ENCODE assay signal across 1 cellular context in the genomic region with DNA sequence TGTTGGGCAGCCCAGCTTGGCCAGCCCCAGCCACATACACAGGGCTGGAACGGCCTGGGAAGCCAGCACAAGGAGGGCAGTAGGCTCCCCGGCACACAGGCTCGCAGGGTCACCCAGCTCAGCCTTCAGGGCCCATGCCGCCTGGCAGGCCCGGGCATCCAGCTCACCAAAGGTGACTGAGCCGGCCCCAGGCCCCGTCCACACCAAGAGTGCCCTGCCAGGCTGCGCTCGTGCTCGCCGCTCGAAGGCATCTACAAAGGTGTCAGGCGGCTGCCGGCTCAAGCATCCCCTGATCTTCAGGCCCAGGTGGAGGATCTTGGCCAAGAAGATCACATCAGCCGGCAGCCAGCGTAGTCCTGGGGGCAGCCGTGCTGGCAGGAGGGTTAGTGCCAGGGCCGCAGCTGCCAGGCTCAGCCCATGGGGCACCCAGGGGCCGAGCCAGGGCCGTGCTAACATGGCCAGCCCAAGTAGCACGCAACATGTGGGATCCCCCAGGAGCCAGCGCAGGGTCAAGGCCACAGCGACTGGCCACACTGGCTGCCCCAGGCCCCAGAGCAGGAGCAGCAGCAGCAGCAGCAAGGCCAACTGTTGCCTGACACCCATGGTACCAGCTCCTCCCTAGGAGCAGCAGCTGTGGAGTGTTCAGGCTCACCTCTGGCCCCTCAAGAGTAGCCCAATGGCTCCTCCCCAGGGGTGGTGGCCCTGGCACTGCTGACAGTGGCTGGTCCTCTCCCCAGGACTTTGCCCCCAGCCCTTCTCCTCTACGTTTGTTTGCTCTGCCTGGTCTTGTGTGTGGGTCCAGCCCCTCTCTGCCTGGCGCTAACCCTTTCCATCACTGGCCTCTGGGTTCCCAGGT.
TF ChIP-seq lines count a peak whose summit lies in the region.

A gene with protein sequence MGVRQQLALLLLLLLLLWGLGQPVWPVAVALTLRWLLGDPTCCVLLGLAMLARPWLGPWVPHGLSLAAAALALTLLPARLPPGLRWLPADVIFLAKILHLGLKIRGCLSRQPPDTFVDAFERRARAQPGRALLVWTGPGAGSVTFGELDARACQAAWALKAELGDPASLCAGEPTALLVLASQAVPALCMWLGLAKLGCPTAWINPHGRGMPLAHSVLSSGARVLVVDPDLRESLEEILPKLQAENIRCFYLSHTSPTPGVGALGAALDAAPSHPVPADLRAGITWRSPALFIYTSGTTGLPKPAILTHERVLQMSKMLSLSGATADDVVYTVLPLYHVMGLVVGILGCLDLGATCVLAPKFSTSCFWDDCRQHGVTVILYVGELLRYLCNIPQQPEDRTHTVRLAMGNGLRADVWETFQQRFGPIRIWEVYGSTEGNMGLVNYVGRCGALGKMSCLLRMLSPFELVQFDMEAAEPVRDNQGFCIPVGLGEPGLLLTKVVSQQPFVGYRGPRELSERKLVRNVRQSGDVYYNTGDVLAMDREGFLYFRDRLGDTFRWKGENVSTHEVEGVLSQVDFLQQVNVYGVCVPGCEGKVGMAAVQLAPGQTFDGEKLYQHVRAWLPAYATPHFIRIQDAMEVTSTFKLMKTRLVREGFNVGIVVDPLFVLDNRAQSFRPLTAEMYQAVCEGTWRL (minus strand): TSS at position 640 of the 856 bp plus-strand sequence. CDS start 37 bp downstream, at position 603.

TF ChIP-seq in HepG2, 621 proteins besides CTCF, POLR2A, EP300 and RAD21 (continues in another document):
- TF ChIP-seq SRSF4 (IDR thresholded peaks at IDR 0.05; ENCODE audit: low read depth, low read length, poor library complexity, severe bottlenecking): no peak
- TF ChIP-seq TOE1 (CRISPR knock-in tag; IDR thresholded peaks at IDR 0.05): no peak
- peak; percentile 79; the same call in 1 of the 2 replicates for TF ChIP-seq REPIN1 (CRISPR knock-in tag; IDR thresholded peaks at IDR 0.05; ENCODE audit: borderline replicate concordance, low read depth)
- TF ChIP-seq, protein P1, sequence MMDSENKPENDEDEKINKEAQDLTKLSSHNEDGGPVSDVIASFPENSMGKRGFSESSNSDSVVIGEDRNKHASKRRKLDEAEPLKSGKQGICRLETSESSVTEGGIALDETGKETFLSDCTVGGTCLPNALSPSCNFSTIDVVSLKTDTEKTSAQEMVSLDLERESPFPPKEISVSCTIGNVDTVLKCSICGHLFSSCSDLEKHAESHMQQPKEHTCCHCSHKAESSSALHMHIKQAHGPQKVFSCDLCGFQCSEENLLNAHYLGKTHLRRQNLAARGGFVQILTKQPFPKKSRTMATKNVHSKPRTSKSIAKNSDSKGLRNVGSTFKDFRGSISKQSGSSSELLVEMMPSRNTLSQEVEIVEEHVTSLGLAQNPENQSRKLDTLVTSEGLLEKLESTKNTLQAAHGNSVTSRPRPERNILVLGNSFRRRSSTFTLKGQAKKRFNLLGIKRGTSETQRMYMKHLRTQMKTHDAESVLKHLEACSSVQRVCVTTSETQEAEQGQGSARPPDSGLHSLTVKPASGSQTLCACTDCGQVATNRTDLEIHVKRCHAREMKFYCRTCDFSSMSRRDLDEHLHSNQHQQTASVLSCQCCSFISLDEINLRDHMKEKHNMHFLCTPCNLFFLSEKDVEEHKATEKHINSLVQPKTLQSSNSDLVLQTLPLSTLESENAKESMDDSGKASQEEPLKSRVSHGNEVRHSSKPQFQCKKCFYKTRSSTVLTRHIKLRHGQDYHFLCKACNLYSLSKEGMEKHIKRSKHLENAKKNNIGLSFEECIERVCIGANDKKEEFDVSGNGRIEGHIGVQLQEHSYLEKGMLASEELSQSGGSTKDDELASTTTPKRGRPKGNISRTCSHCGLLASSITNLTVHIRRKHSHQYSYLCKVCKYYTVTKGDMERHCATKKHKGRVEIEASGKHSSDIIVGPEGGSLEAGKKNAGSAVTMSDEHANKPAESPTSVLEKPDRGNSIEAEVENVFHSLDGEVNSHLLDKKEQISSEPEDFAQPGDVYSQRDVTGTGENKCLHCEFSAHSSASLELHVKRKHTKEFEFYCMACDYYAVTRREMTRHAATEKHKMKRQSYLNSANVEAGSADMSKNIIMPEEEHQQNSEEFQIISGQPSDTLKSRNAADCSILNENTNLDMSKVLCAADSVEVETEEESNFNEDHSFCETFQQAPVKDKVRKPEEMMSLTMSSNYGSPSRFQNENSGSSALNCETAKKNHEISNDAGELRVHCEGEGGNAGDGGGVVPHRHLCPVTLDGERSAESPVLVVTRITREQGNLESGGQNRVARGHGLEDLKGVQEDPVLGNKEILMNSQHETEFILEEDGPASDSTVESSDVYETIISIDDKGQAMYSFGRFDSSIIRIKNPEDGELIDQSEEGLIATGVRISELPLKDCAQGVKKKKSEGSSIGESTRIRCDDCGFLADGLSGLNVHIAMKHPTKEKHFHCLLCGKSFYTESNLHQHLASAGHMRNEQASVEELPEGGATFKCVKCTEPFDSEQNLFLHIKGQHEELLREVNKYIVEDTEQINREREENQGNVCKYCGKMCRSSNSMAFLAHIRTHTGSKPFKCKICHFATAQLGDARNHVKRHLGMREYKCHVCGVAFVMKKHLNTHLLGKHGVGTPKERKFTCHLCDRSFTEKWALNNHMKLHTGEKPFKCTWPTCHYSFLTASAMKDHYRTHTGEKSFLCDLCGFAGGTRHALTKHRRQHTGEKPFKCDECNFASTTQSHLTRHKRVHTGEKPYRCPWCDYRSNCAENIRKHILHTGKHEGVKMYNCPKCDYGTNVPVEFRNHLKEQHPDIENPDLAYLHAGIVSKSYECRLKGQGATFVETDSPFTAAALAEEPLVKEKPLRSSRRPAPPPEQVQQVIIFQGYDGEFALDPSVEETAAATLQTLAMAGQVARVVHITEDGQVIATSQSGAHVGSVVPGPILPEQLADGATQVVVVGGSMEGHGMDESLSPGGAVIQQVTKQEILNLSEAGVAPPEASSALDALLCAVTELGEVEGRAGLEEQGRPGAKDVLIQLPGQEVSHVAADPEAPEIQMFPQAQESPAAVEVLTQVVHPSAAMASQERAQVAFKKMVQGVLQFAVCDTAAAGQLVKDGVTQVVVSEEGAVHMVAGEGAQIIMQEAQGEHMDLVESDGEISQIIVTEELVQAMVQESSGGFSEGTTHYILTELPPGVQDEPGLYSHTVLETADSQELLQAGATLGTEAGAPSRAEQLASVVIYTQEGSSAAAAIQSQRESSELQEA (CRISPR knock-in tag; IDR thresholded peaks at IDR 0.05; ENCODE audit: not compliant biosample characterization): peak; percentile 50
- TF ChIP-seq JUND (CRISPR knock-in tag; IDR thresholded peaks at IDR 0.05): no peak
- no peak for TF ChIP-seq GABPA (IDR thresholded peaks at IDR 0.05; ENCODE audit: low read depth, low read length)
- peak; percentile 57; the same call in 1 of the 2 replicates for TF ChIP-seq GABPA (CRISPR knock-in tag; IDR thresholded peaks at IDR 0.05; ENCODE audit: low read depth)
- no peak for TF ChIP-seq ZNF569 (CRISPR knock-in tag; IDR thresholded peaks at IDR 0.05; ENCODE audit: borderline replicate concordance)
- TF ChIP-seq MTA3 (CRISPR knock-in tag; IDR thresholded peaks at IDR 0.05): no peak
- peak; percentile 31 for TF ChIP-seq ASH2L (IDR thresholded peaks at IDR 0.05; ENCODE audit: insufficient read length, low read depth, low read length)
- TF ChIP-seq RCOR2 (CRISPR knock-in tag; IDR thresholded peaks at IDR 0.05): peak; percentile 51; the same call in 1 of the 2 replicates
- TF ChIP-seq RORA (CRISPR knock-in tag; IDR thresholded peaks at IDR 0.05): no peak
- TF ChIP-seq ZNF800 (CRISPR knock-in tag; IDR thresholded peaks at IDR 0.05): no peak
- TF ChIP-seq ZNF138 (CRISPR knock-in tag; IDR thresholded peaks at IDR 0.05; ENCODE audit: low read depth): no peak
- TF ChIP-seq RARG (CRISPR knock-in tag; IDR thresholded peaks at IDR 0.05; ENCODE audit: low read depth): no peak
- peak; percentile 58; the same call in 1 of the 2 replicates for TF ChIP-seq SP4 (CRISPR knock-in tag; IDR thresholded peaks at IDR 0.05)
- peak; percentile 38; the same call in 1 of the 2 replicates for TF ChIP-seq ZNF143 (CRISPR knock-in tag; IDR thresholded peaks at IDR 0.05)
- TF ChIP-seq HDAC1 (CRISPR knock-in tag; IDR thresholded peaks at IDR 0.05): peak; percentile 74
- TF ChIP-seq HNF4G (IDR thresholded peaks at IDR 0.05; ENCODE audit: borderline replicate concordance, low read depth, low read length): peak; percentile 74; the same call in 1 of the 2 replicates
- TF ChIP-seq HNF4G (CRISPR knock-in tag; IDR thresholded peaks at IDR 0.05; ENCODE audit: borderline replicate concordance, low read depth): peak; percentile 95
- TF ChIP-seq MEIS1 (CRISPR knock-in tag; IDR thresholded peaks at IDR 0.05; ENCODE audit: borderline replicate concordance): peak; percentile 84; the same call in 1 of the 2 replicates
- TF ChIP-seq ZNF34 (CRISPR knock-in tag; IDR thresholded peaks at IDR 0.05; ENCODE audit: borderline replicate concordance): 0 out of 2 replicates have a peak, but pooled peaks have one; percentile 59
- TF ChIP-seq ZNF354B (CRISPR knock-in tag; IDR thresholded peaks at IDR 0.05): no peak
- 0 out of 2 replicates have a peak, but pooled peaks have one; percentile 31 for TF ChIP-seq HES4 (CRISPR knock-in tag; IDR thresholded peaks at IDR 0.05; ENCODE audit: borderline replicate concordance)
- TF ChIP-seq GLMP (CRISPR knock-in tag; IDR thresholded peaks at IDR 0.05; ENCODE audit: borderline replicate concordance): no peak
- TF ChIP-seq, protein P2, sequence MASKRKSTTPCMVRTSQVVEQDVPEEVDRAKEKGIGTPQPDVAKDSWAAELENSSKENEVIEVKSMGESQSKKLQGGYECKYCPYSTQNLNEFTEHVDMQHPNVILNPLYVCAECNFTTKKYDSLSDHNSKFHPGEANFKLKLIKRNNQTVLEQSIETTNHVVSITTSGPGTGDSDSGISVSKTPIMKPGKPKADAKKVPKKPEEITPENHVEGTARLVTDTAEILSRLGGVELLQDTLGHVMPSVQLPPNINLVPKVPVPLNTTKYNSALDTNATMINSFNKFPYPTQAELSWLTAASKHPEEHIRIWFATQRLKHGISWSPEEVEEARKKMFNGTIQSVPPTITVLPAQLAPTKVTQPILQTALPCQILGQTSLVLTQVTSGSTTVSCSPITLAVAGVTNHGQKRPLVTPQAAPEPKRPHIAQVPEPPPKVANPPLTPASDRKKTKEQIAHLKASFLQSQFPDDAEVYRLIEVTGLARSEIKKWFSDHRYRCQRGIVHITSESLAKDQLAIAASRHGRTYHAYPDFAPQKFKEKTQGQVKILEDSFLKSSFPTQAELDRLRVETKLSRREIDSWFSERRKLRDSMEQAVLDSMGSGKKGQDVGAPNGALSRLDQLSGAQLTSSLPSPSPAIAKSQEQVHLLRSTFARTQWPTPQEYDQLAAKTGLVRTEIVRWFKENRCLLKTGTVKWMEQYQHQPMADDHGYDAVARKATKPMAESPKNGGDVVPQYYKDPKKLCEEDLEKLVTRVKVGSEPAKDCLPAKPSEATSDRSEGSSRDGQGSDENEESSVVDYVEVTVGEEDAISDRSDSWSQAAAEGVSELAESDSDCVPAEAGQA (IDR thresholded peaks at IDR 0.05; ENCODE audit: low read depth): no peak
- TF ChIP-seq, protein P2 (CRISPR knock-in tag; IDR thresholded peaks at IDR 0.05; ENCODE audit: borderline replicate concordance): no peak
- peak; percentile 29; the same call in 1 of the 2 replicates for TF ChIP-seq ZNF782 (CRISPR knock-in tag; IDR thresholded peaks at IDR 0.05; ENCODE audit: borderline replicate concordance)
- no peak; the same call in 1 of the 2 replicates for TF ChIP-seq ZSCAN31 (CRISPR knock-in tag; IDR thresholded peaks at IDR 0.05; ENCODE audit: low read depth)
- TF ChIP-seq THAP11 (CRISPR knock-in tag; IDR thresholded peaks at IDR 0.05): peak; percentile 62
- TF ChIP-seq ZNF746 (CRISPR knock-in tag; IDR thresholded peaks at IDR 0.05): 0 out of 2 replicates have a peak, but pooled peaks have one; percentile 66
- peak; percentile 6 for TF ChIP-seq TBL1XR1 (IDR thresholded peaks at IDR 0.05; ENCODE audit: borderline replicate concordance, low read length, partially characterized antibody)
- TF ChIP-seq DMAP1 (CRISPR knock-in tag; IDR thresholded peaks at IDR 0.05): no peak
- peak; percentile 62 for TF ChIP-seq ZFY (CRISPR knock-in tag; IDR thresholded peaks at IDR 0.05)
